ENCODE assay signal across 8 cellular contexts in genomic region chr7:45136106-45137060, GRCh38. TPM values are rescaled to one million over a fixed set of nuclear protein-coding genes. Genes with fewer than 3 reads are reported as not detected.
DNase-seq lines count a peak whose midpoint lies in the region; ATAC-seq, FAIRE-seq and TF ChIP-seq lines count a peak whose summit lies in the region.

No MANE protein-coding gene starts in this region.

- no peak overlapping the region for H3K27ac Mint-ChIP-seq in activated CD8-positive, alpha-beta memory T cell treated with anti-CD3 and anti-CD28 coated beads, Interleukin-2, amount 10 ng/mL, durations not matched to agents 7 days and 5 days

- H3K9me3 Mint-ChIP-seq in activated CD8-positive, alpha-beta memory T cell treated with anti-CD3 and anti-CD28 coated beads, Interleukin-2, amount 10 ng/mL, durations not matched to agents 7 days and 5 days (ENCODE audit: low read depth) = no peaks in the 10 kb centered on the region

- no peak for FAIRE-seq in HTR-8/SVneo (lab: Jason Lieb, UNC)
- peak; percentile 85 for FAIRE-seq in endothelial cell of umbilical vein (lab: Jason Lieb, UNC)

- intact Hi-C loops in endothelial cell of umbilical vein (cut with micrococcal nuclease) = loop anchor here (1.0 kb wide), 6 partner anchors 25 to 548 kb away; partner anchors contain the start of gene TBRG4

- dilution Hi-C loops in endothelial cell of umbilical vein (cut with MboI; ENCODE audit: extremely low pct_ligation_motif_present, low sequenced_read_pairs) = no loop called here

- H3K36me3 ChIP-seq in NT2/D1 (ENCODE audit: insufficient read depth, insufficient read length, low read length) (no peaks in the 10 kb centered on the region), endothelial cell of umbilical vein (ENCODE audit: control insufficient read depth in 2 of 2, extremely low read depth in 1 of 2, insufficient read depth in 2 of 2, low read length in 2 of 2) (no peaks in the 10 kb centered on the region), muscle layer of duodenum (ENCODE audit: control insufficient read depth in 1 of 2, insufficient read depth in 2 of 2, low read length in 2 of 2) (no peaks in the 10 kb centered on the region)

- BruUV-seq in endothelial cell of umbilical vein (replicated peaks; lab: Mats Ljungman, UMichigan) = no TSS peak

- no peaks in the 10 kb centered on the region for H4K20me1 ChIP-seq in endothelial cell of umbilical vein (replicated peaks; ENCODE audit: control insufficient read depth, extremely low read depth, insufficient read depth, low read length)

- no peaks in the 10 kb centered on the region for H3K36me3 Mint-ChIP-seq in activated CD8-positive, alpha-beta memory T cell treated with anti-CD3 and anti-CD28 coated beads, Interleukin-2, amount 10 ng/mL, durations not matched to agents 7 days and 5 days

- POLR2A ChIA-PET in endothelial cell of umbilical vein (lab: Charles Lee) = no interaction called here

- no peak overlapping the region for H3K27ac ChIP-seq in endothelial cell of umbilical vein (ENCODE audit: insufficient read depth, low read depth, low read length)
- peak overlapping the region; percentile 32 for H3K27ac ChIP-seq in muscle layer of duodenum (ENCODE audit: low read length)

- TF ChIP-seq POLR2A in endothelial cell of umbilical vein (IDR thresholded peaks at IDR 0.05; ENCODE audit: low read depth, low read length) = no peak

- H3K27me3 ChIP-seq in NT2/D1 (ENCODE audit: insufficient read depth, insufficient read length) (no peaks in the 10 kb centered on the region), endothelial cell of umbilical vein (ENCODE audit: control insufficient read depth in 2 of 2, insufficient read depth in 2 of 2, low read length in 2 of 2) (peaks cover 4 to 5% of the 10 kb centered on the region in 2 experiments), muscle layer of duodenum (ENCODE audit: low read depth, low read length) (no peaks in the 10 kb centered on the region)

- H3K79me2 ChIP-seq in endothelial cell of umbilical vein (ENCODE audit: control insufficient read depth, insufficient read depth, low read length) = no peaks in the 10 kb centered on the region

- H3K4me3 Mint-ChIP-seq in activated CD8-positive, alpha-beta memory T cell treated with anti-CD3 and anti-CD28 coated beads, Interleukin-2, amount 10 ng/mL, durations not matched to agents 7 days and 5 days = no peak overlapping the region

- H3K9me3 ChIP-seq in NT2/D1 (ENCODE audit: insufficient read depth, low read length) = no peaks in the 10 kb centered on the region
- H3K9me3 ChIP-seq in endothelial cell of umbilical vein (replicated peaks; ENCODE audit: control insufficient read depth, insufficient read depth, low read length) = no peaks in the 10 kb centered on the region
- H3K9me3 ChIP-seq in muscle layer of duodenum (ENCODE audit: control insufficient read depth in 1 of 2, low read length in 2 of 2) = no peaks in the 10 kb centered on the region

- H3K4me3 ChIP-seq in NT2/D1 (ENCODE audit: insufficient read length, low read depth) = no peak overlapping the region
- H3K4me3 ChIP-seq in endothelial cell of umbilical vein (replicated peaks in 1 of 3; ENCODE audit: insufficient read depth in 1 of 3, low read depth in 1 of 3, low read length in 3 of 3) = no peak overlapping the region
- H3K4me3 ChIP-seq in muscle layer of duodenum (ENCODE audit: low read depth in 1 of 2, low read length in 2 of 2) = no peak overlapping the region

- H3K4me1 ChIP-seq in NT2/D1 (ENCODE audit: insufficient read depth, insufficient read length) = no peaks in the 10 kb centered on the region
- no peaks in the 10 kb centered on the region for H3K4me1 ChIP-seq in endothelial cell of umbilical vein (ENCODE audit: control insufficient read depth, extremely low read depth, insufficient read depth, low read length)
- no peaks in the 10 kb centered on the region for H3K4me1 ChIP-seq in muscle layer of duodenum (ENCODE audit: control insufficient read depth in 1 of 2, insufficient read depth in 2 of 2, low read length in 2 of 2)

- H3K27me3 Mint-ChIP-seq in activated CD8-positive, alpha-beta memory T cell treated with anti-CD3 and anti-CD28 coated beads, Interleukin-2, amount 10 ng/mL, durations not matched to agents 7 days and 5 days = peaks cover 8% of the 10 kb centered on the region

- peak; percentile 82 for DNase-seq in GM10266 (ENCODE audit: extremely low spot score)
- DNase-seq in HTR-8/SVneo (ENCODE audit: insufficient read length, low spot score) = peak; percentile 89
- peak; percentile 81 for DNase-seq in NT2/D1 (ENCODE audit: low read depth, low spot score)
- DNase-seq in activated CD8-positive, alpha-beta memory T cell treated with anti-CD3 and anti-CD28 coated beads, Interleukin-2, amount 10 ng/mL, durations not matched to agents 7 days and 5 days = peak; percentile 78
- DNase-seq in endothelial cell of umbilical vein (ENCODE audit: low read depth, low spot score) = peak; percentile 73
- DNase-seq in stimulated activated CD8-positive, alpha-beta memory T cell treated with anti-CD3 and anti-CD28 coated beads, Interleukin-7, amount 100 ng/mL, for 1 hour (ENCODE audit: low read depth in 2 of 2) = peak; percentile 32 to 37

- H3K9ac ChIP-seq in NT2/D1 (ENCODE audit: insufficient read length, low read depth) (no peak overlapping the region), endothelial cell of umbilical vein (replicated peaks; ENCODE audit: extremely low read depth, insufficient read depth, low read length) (no peak overlapping the region)

- no peak overlapping the region for H3K4me2 ChIP-seq in endothelial cell of umbilical vein (ENCODE audit: insufficient read depth, low read length)

- no peaks in the 10 kb centered on the region for H3K9me1 ChIP-seq in endothelial cell of umbilical vein (replicated peaks; ENCODE audit: control insufficient read depth, extremely low read depth, insufficient read depth, low read length)

- no peak overlapping the region for H2AFZ ChIP-seq in endothelial cell of umbilical vein (ENCODE audit: low read depth, low read length)

- TF ChIP-seq CTCF in GM10266 (IDR thresholded peaks at IDR 0.05; ENCODE audit: control insufficient read depth, insufficient read depth, low read depth, missing control alignments) = peak; percentile 93
- TF ChIP-seq CTCF in endothelial cell of umbilical vein (IDR thresholded peaks at IDR 0.05; ENCODE audit: extremely low read depth in 1 of 2, insufficient read depth in 1 of 2, low read depth in 1 of 2, low read length in 2 of 2) = peak; percentile 79 to 83

- peak; percentile 87 for ATAC-seq in activated CD8-positive, alpha-beta memory T cell treated with anti-CD3 and anti-CD28 coated beads, Interleukin-2, amount 10 ng/mL, durations not matched to agents 7 days and 5 days
- no peak for ATAC-seq in HG02763 (IDR thresholded peaks at IDR 0.05; ENCODE audit: unreplicated experiment)

- CTCF ChIA-PET in activated CD8-positive, alpha-beta memory T cell treated with anti-CD3 and anti-CD28 coated beads, Interleukin-2, amount 10 ng/mL, durations not matched to agents 7 days and 5 days (lab: Charles Lee) = interaction anchor here (0.6 to 4.1 kb wide), 54 partner anchors 9 to 563 kb away, joined by 3 to 56 read pairs (median 4); partner anchors contain the start of genes DDX56, MYO1G and TBRG4
- CTCF ChIA-PET in endothelial cell of umbilical vein (lab: Charles Lee) = interaction anchor here (0.6 to 9.8 kb wide), 52 partner anchors 8 to 1337 kb away, joined by 3 to 585 read pairs (median 5); partner anchors contain the start of genes DDX56, H2AZ2, NACAD and TBRG4

- peaks cover 28% of the 10 kb centered on the region for H3K4me1 Mint-ChIP-seq in activated CD8-positive, alpha-beta memory T cell treated with anti-CD3 and anti-CD28 coated beads, Interleukin-2, amount 10 ng/mL, durations not matched to agents 7 days and 5 days

TF ChIP-seq in endothelial cell of umbilical vein, 7 proteins besides CTCF, POLR2A, EP300 and RAD21 (continues in another document):
- TF ChIP-seq EZH2 (IDR thresholded peaks at IDR 0.05; ENCODE audit: borderline replicate concordance, low read depth, low read length, severe bottlenecking) = no peak
- no peak for TF ChIP-seq POLR2AphosphoS5 (IDR thresholded peaks at IDR 0.05; ENCODE audit: insufficient read depth, low read depth, low read length)

RNA-seq across cellular contexts. Expression of gene RAMP3, which starts 21.2 kb away (rescaled TPM):
- not detected for total RNA-seq in activated CD8-positive, alpha-beta memory T cell treated with anti-CD3 and anti-CD28 coated beads, Interleukin-2, amount 10 ng/mL, durations not matched to agents 7 days and 5 days
- not detected in 2 replicates for total RNA-seq in endothelial cell of umbilical vein
- polyA plus RNA-seq in endothelial cell of umbilical vein = not detected in 2 replicates
- not detected in 2 replicates for polyA plus RNA-seq in endothelial cell of umbilical vein (2011; cell fraction: cytosol; rRNA removed)
- not detected in 2 replicates for polyA plus RNA-seq in endothelial cell of umbilical vein (2011; cell fraction: nucleus; rRNA removed)
- polyA plus RNA-seq in endothelial cell of umbilical vein (2012) = not detected in 2 replicates
- not detected in 2 replicates for polyA minus RNA-seq in endothelial cell of umbilical vein
- not detected for polyA minus RNA-seq in endothelial cell of umbilical vein (2011; cell fraction: cytosol; rRNA and poly(A)+ RNA removed)
- not detected in 2 replicates for polyA minus RNA-seq in endothelial cell of umbilical vein (2011; cell fraction: nucleus; rRNA and poly(A)+ RNA removed)

RNA-seq across cellular contexts. Expression of gene TBRG4, which starts 24.9 kb away (rescaled TPM):
- total RNA-seq in activated CD8-positive, alpha-beta memory T cell treated with anti-CD3 and anti-CD28 coated beads, Interleukin-2, amount 10 ng/mL, durations not matched to agents 7 days and 5 days = 100 to 1,000 TPM; 121 to 152 TPM
- total RNA-seq in endothelial cell of umbilical vein = 56.7 and 63.4 TPM in 2 replicates
- polyA plus RNA-seq in endothelial cell of umbilical vein = 43.7 and 44.5 TPM in 2 replicates
- polyA plus RNA-seq in endothelial cell of umbilical vein (2011; cell fraction: cytosol; rRNA removed) = 39.4 and 42.7 TPM in 2 replicates
- polyA plus RNA-seq in endothelial cell of umbilical vein (2011; cell fraction: nucleus; rRNA removed) = 102 and 118 TPM in 2 replicates
- 45.6 and 60.1 TPM in 2 replicates for polyA plus RNA-seq in endothelial cell of umbilical vein (2012)
- 54.9 and 62.6 TPM in 2 replicates for polyA minus RNA-seq in endothelial cell of umbilical vein
- 108 TPM for polyA minus RNA-seq in endothelial cell of umbilical vein (2011; cell fraction: cytosol; rRNA and poly(A)+ RNA removed)
- 77.4 TPM in 2 replicates for polyA minus RNA-seq in endothelial cell of umbilical vein (2011; cell fraction: nucleus; rRNA and poly(A)+ RNA removed)

RNA-seq across cellular contexts. Expression of gene NACAD, which starts 47.6 kb away (rescaled TPM):
- total RNA-seq in activated CD8-positive, alpha-beta memory T cell treated with anti-CD3 and anti-CD28 coated beads, Interleukin-2, amount 10 ng/mL, durations not matched to agents 7 days and 5 days = under 1 TPM; 0.09 to 0.35 TPM
- 4.3 and 6.6 TPM in 2 replicates for total RNA-seq in endothelial cell of umbilical vein
- polyA plus RNA-seq in endothelial cell of umbilical vein = 1.4 and 1.5 TPM in 2 replicates
- 0.77 and 1.2 TPM in 2 replicates for polyA plus RNA-seq in endothelial cell of umbilical vein (2011; cell fraction: cytosol; rRNA removed)
- 1.2 and 1.4 TPM in 2 replicates for polyA plus RNA-seq in endothelial cell of umbilical vein (2011; cell fraction: nucleus; rRNA removed)
- 1.7 and 7.8 TPM in 2 replicates for polyA plus RNA-seq in endothelial cell of umbilical vein (2012)
- 0.64 and 1.2 TPM in 2 replicates for polyA minus RNA-seq in endothelial cell of umbilical vein
- 0.20 TPM for polyA minus RNA-seq in endothelial cell of umbilical vein (2011; cell fraction: cytosol; rRNA and poly(A)+ RNA removed)
- polyA minus RNA-seq in endothelial cell of umbilical vein (2011; cell fraction: nucleus; rRNA and poly(A)+ RNA removed) = 0.96 and 1.2 TPM in 2 replicates

Comparison
In these comparisons a context has a peak if more than half of its experiments do, and no peak if none do; other contexts are left out.
1. DNase-seq: peak in every context shown above with its lines; median percentile 89 in HTR-8/SVneo; 82 in GM10266; 81 in NT2/D1; 78 in activated CD8-positive, alpha-beta memory T cell treated with anti-CD3 and anti-CD28 coated beads, Interleukin-2, amount 10 ng/mL, durations not matched to agents 7 days and 5 days; 73 in endothelial cell of umbilical vein; 34 in stimulated activated CD8-positive, alpha-beta memory T cell treated with anti-CD3 and anti-CD28 coated beads, Interleukin-7, amount 100 ng/mL, for 1 hour.